Comparison of ENCODE assay signal across 22 cellular contexts in the genomic region with DNA sequence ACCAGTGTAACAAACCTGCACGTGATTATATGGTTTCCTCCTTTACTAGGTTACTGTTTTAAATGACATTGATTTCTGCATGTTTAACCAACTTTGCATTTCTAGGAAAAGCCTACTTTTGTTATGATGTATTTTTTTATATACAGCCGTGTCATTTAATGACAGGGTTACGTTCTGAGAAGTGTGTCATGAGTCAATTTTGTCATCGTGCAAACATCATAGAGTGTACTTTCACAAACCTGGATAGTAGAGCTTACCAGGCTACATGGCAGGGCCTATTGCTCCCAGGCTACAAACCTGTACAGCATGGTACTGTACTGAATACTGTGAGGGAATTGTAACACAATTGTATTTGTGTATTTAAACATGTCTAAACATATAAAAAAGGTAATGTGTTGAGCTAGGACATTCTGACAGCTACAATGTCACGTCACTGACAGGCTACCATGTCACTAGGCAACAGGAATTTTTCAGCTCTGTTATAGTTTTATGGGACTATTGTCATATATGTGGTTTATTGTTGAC.
"Had no signal": no experiment of that assay in that cellular context is flagged by ENCODE, and none has a peak within 500 bp of the region (broad histone marks: within the 10 kb centered on the region; RNA-seq: fewer than 3 reads in every experiment).

No MANE protein-coding gene starts in this region.

- H3K4me3 Mint-ChIP-seq: activated CD8-positive, alpha-beta memory T cell treated with anti-CD3 and anti-CD28 coated beads, Interleukin-2, amount 10 ng/mL, durations not matched to agents 7 days and 5 days; activated T-helper 1 cell treated with anti-CD3 and anti-CD28 coated beads, Interleukin-12 subunit alpha, Interleukin-12 subunit beta, Interleukin-2, Interleukin-4 antibody, amounts not matched to agents 30 ng/mL and 10 ng/mL and 1 ng/mL, durations not matched to agents 14 hours and 24 hours and 36 hours; effector memory CD8-positive, alpha-beta T cell; nephron had no signal

- FAIRE-seq: astrocyte had no signal

- ATAC-seq: activated CD4-positive, CD25-positive, alpha-beta regulatory T cell treated with anti-CD3 and anti-CD28 coated beads, Interleukin-2, amount 50 U/mL, for 24 hours; activated CD8-positive, alpha-beta memory T cell treated with anti-CD3 and anti-CD28 coated beads, Interleukin-2, amount 10 ng/mL, durations not matched to agents 7 days and 5 days; effector memory CD8-positive, alpha-beta T cell; right cardiac atrium had no signal

- H3K27me3 Mint-ChIP-seq: activated CD8-positive, alpha-beta memory T cell treated with anti-CD3 and anti-CD28 coated beads, Interleukin-2, amount 10 ng/mL, durations not matched to agents 7 days and 5 days; effector memory CD8-positive, alpha-beta T cell had no signal

- H3K36me3 ChIP-seq: prostate gland, suprapubic skin had no signal

- H3K4me1 ChIP-seq: prostate gland, suprapubic skin had no signal

- H3K27me3 ChIP-seq: suprapubic skin had no signal

- DNase-seq: activated CD4-positive, alpha-beta T cell treated with anti-CD3 and anti-CD28 coated beads, Interleukin-2, amount 50 U/mL, for 4 hours; activated CD8-positive, alpha-beta memory T cell treated with anti-CD3 and anti-CD28 coated beads, Interleukin-2, amount 10 ng/mL, durations not matched to agents 7 days and 5 days; activated naive CD4-positive, alpha-beta T cell treated with Interleukin-2 at 50 U/mL for 16 hours; dermis blood vessel endothelial cell; effector memory CD8-positive, alpha-beta T cell; foreskin melanocyte; kidney glomerular epithelial cell; mesendoderm; occipital lobe; right cardiac atrium; stimulated activated CD4-positive, alpha-beta T cell treated with anti-CD3 and anti-CD28 coated beads, Interleukin-4, amount 100 ng/mL, for 24 hours; stimulated activated naive CD4-positive, alpha-beta T cell treated with Interleukin-2 at 50 U/mL for 16 hours; T1000; trophoblast cell had no signal

- H3K27ac ChIP-seq: epithelial cell of prostate, prostate gland, skin epidermis, suprapubic skin had no signal

- H3K9me3 ChIP-seq: prostate gland, suprapubic skin had no signal

- H3K9me3 Mint-ChIP-seq: activated T-helper 1 cell treated with anti-CD3 and anti-CD28 coated beads, Interleukin-12 subunit alpha, Interleukin-12 subunit beta, Interleukin-2, Interleukin-4 antibody, amounts not matched to agents 30 ng/mL and 10 ng/mL and 1 ng/mL, durations not matched to agents 14 hours and 24 hours and 36 hours had no signal

- H3K4me3 ChIP-seq: prostate gland, skin epidermis, suprapubic skin had no signal

- H3K36me3 Mint-ChIP-seq: activated CD8-positive, alpha-beta memory T cell treated with anti-CD3 and anti-CD28 coated beads, Interleukin-2, amount 10 ng/mL, durations not matched to agents 7 days and 5 days had no signal
